Comparison of ENCODE assay signal across 23 cellular contexts in genomic region chr14:99179946-99180345, GRCh38.
A peak's percentile ranks its signal among the peaks of the same experiment; 100 is the strongest.
DNase-seq lines count a peak whose midpoint lies in the region; ATAC-seq and TF ChIP-seq lines count a peak whose summit lies in the region.
"Had no signal": no experiment of that assay in that cellular context is flagged by ENCODE, and none has a peak within 500 bp of the region (broad histone marks: within the 10 kb centered on the region; RNA-seq: fewer than 3 reads in every experiment).

No MANE protein-coding gene starts in this region.

- peaks cover 52% of the 10 kb centered on the region for H3K36me3 Mint-ChIP-seq in activated CD8-positive, alpha-beta memory T cell treated with anti-CD3 and anti-CD28 coated beads, Interleukin-2, amount 10 ng/mL, durations not matched to agents 7 days and 5 days
- peaks cover 37 to 67% of the 10 kb centered on the region in 2 donors for H3K36me3 Mint-ChIP-seq in activated naive CD4-positive, alpha-beta T cell treated with anti-CD3 and anti-CD28 coated beads, Interleukin-2, amount 50 U/mL, for 72 hours
- H3K36me3 Mint-ChIP-seq in natural killer cell (no peaks in the 10 kb centered on the region), mesothelial cell of epicardium (peaks cover 4% of the 10 kb centered on the region)

- no peak overlapping the region for H3K4me3 Mint-ChIP-seq in activated CD8-positive, alpha-beta memory T cell treated with anti-CD3 and anti-CD28 coated beads, Interleukin-2, amount 10 ng/mL, durations not matched to agents 7 days and 5 days
- H3K4me3 Mint-ChIP-seq in natural killer cell (no peak overlapping the region), mesothelial cell of epicardium (no peak overlapping the region)
- H3K4me3 Mint-ChIP-seq: neural progenitor cell had no signal

- no peaks in the 10 kb centered on the region for H3K9me3 Mint-ChIP-seq in activated CD8-positive, alpha-beta memory T cell treated with anti-CD3 and anti-CD28 coated beads, Interleukin-2, amount 10 ng/mL, durations not matched to agents 7 days and 5 days (ENCODE audit: low read depth)
- H3K9me3 Mint-ChIP-seq in activated naive CD4-positive, alpha-beta T cell treated with anti-CD3 and anti-CD28 coated beads, Interleukin-2, amount 50 U/mL, for 72 hours: no peaks in the 10 kb centered on the region
- H3K9me3 Mint-ChIP-seq in natural killer cell (no peaks in the 10 kb centered on the region), mesothelial cell of epicardium (no peaks in the 10 kb centered on the region)
- H3K9me3 Mint-ChIP-seq: neural progenitor cell had no signal

- H3K27me3 ChIP-seq in H7 (ENCODE audit: control insufficient read depth, insufficient read depth, low read length): no peaks in the 10 kb centered on the region
- H3K27me3 ChIP-seq: BLaER1, left lung, neural progenitor cell, sigmoid colon had no signal

- no peak for DNase-seq in activated CD8-positive, alpha-beta memory T cell treated with anti-CD3 and anti-CD28 coated beads, Interleukin-2, amount 10 ng/mL, durations not matched to agents 7 days and 5 days
- no peak for DNase-seq in activated CD8-positive, alpha-beta memory T cell treated with anti-CD3 and anti-CD28 coated beads, Interleukin-2, amount 50 U/mL, for 48 hours
- DNase-seq in H7 (peak; percentile 15), natural killer cell (no peak), mesothelial cell of epicardium (ENCODE audit: low spot score in 2 of 2, unreplicated experiment in 2 of 2) (no peak), NOMO-1 treated with DMSO at 0.1 percent for 48 hours (lab: John Stamatoyannopoulos, UW; ENCODE audit: unreplicated experiment) (no peak)
- DNase-seq in activated naive CD4-positive, alpha-beta T cell treated with anti-CD3 and anti-CD28 coated beads, Interleukin-2, amount 50 U/mL, for 72 hours (ENCODE audit: low spot score in 2 of 2): no peak
- no peak for DNase-seq in stimulated activated CD4-positive, alpha-beta T cell treated with anti-CD3 and anti-CD28 coated beads, Interleukin-2, amount 100 ng/mL, for 48 hours
- DNase-seq: ACHN; activated CD4-positive, alpha-beta T cell treated with anti-CD3 and anti-CD28 coated beads, Interleukin-2, amount 50 U/mL, for 1 hour; aorta; central memory CD4-positive, alpha-beta T cell; dorsolateral prefrontal cortex; GM23248; NCI-H1048; NCI-H187 treated with DMSO at 0.1 percent for 48 hours; NCI-H226; NCI-H774 had no signal

- peaks cover 65% of the 10 kb centered on the region for H3K4me1 Mint-ChIP-seq in activated CD8-positive, alpha-beta memory T cell treated with anti-CD3 and anti-CD28 coated beads, Interleukin-2, amount 10 ng/mL, durations not matched to agents 7 days and 5 days
- H3K4me1 Mint-ChIP-seq in natural killer cell: peaks cover 58 to 66% of the 10 kb centered on the region in 2 donors
- peaks cover 33% of the 10 kb centered on the region for H3K4me1 Mint-ChIP-seq in mesothelial cell of epicardium

- no peak for TF ChIP-seq CTCF in natural killer cell (IDR thresholded peaks at IDR 0.05)
- no peak for TF ChIP-seq CTCF in mesothelial cell of epicardium (IDR thresholded peaks at IDR 0.05; ENCODE audit: unreplicated experiment)

- no peak overlapping the region for H3K4me3 ChIP-seq in H7 (ENCODE audit: insufficient read depth, low read depth, low read length)
- H3K4me3 ChIP-seq: BLaER1, dorsolateral prefrontal cortex, GM23248, left lung, neural progenitor cell, sigmoid colon had no signal

- peak overlapping the region; percentile 37 for H3K27ac Mint-ChIP-seq in activated CD8-positive, alpha-beta memory T cell treated with anti-CD3 and anti-CD28 coated beads, Interleukin-2, amount 10 ng/mL, durations not matched to agents 7 days and 5 days
- peak overlapping the region; percentile 88 to 97 for H3K27ac Mint-ChIP-seq in activated naive CD4-positive, alpha-beta T cell treated with anti-CD3 and anti-CD28 coated beads, Interleukin-2, amount 50 U/mL, for 72 hours
- peak overlapping the region; percentile 76 to 79 for H3K27ac Mint-ChIP-seq in natural killer cell
- no peak overlapping the region for H3K27ac Mint-ChIP-seq in mesothelial cell of epicardium
- H3K27ac Mint-ChIP-seq: neural progenitor cell had no signal

- H3K36me3 ChIP-seq in H7 (replicated peaks; ENCODE audit: control insufficient read depth, insufficient read depth, low read length): no peaks in the 10 kb centered on the region
- H3K36me3 ChIP-seq: left lung, neural progenitor cell, sigmoid colon had no signal

- ATAC-seq in activated CD8-positive, alpha-beta memory T cell treated with anti-CD3 and anti-CD28 coated beads, Interleukin-2, amount 10 ng/mL, durations not matched to agents 7 days and 5 days: no peak
- no peak for ATAC-seq in activated naive CD4-positive, alpha-beta T cell treated with anti-CD3 and anti-CD28 coated beads, Interleukin-2, amount 50 U/mL, for 72 hours
- ATAC-seq in natural killer cell: no peak
- ATAC-seq: left lung, Right ventricle myocardium inferior had no signal

- intact Hi-C loops in natural killer cell (cut with micrococcal nuclease): no loop called here

- CTCF ChIA-PET in activated CD8-positive, alpha-beta memory T cell treated with anti-CD3 and anti-CD28 coated beads, Interleukin-2, amount 10 ng/mL, durations not matched to agents 7 days and 5 days (lab: Charles Lee): interaction anchor here (1.1 to 2.6 kb wide), 2 partner anchors 8 to 1040 kb away, joined by 4 to 11 read pairs; no protein-coding TSS in a partner anchor

- no peaks in the 10 kb centered on the region for H3K27me3 Mint-ChIP-seq in activated CD8-positive, alpha-beta memory T cell treated with anti-CD3 and anti-CD28 coated beads, Interleukin-2, amount 10 ng/mL, durations not matched to agents 7 days and 5 days
- H3K27me3 Mint-ChIP-seq in natural killer cell (ENCODE audit: low read depth in 2 of 2) (no peaks in the 10 kb centered on the region), mesothelial cell of epicardium (ENCODE audit: low read depth) (no peaks in the 10 kb centered on the region)
